ENCODE assay signal across 8 cellular contexts in genomic region chr3:11720220-11721113, GRCh38.
A peak's percentile ranks its signal among the peaks of the same experiment; 100 is the strongest.
DNase-seq lines count a peak whose midpoint lies in the region; ATAC-seq lines count a peak whose summit lies in the region.

No MANE protein-coding gene starts in this region.

- DNase-seq in G401 (ENCODE audit: low spot score) (peak; percentile 86), NCI-H2227 (lab: John Stamatoyannopoulos, UW; ENCODE audit: unreplicated experiment) (peak; percentile 79), dedifferentiated amniotic fluid mesenchymal stem cell (ENCODE audit: extremely low spot score) (peak; percentile 87), left colon (peak; percentile 80 to 87)
- peak; percentile 62 for DNase-seq in activated CD4-positive, alpha-beta T cell treated with anti-CD3 and anti-CD28 coated beads for 48 hours
- peak; percentile 62 for DNase-seq in stimulated activated CD4-positive, alpha-beta T cell treated with anti-CD3 and anti-CD28 coated beads, Interleukin-15, amount 100 ng/mL, for 24 hours

- in situ Hi-C loops in G401 (cut with HindIII; ENCODE audit: low sequenced_read_pairs) = no loop called here

- ATAC-seq in HG02571 (IDR thresholded peaks at IDR 0.05; ENCODE audit: unreplicated experiment) (peak; percentile 29), left colon (peak; percentile 72), GM18873 (IDR thresholded peaks at IDR 0.05; ENCODE audit: low FRiP score, unreplicated experiment) (no peak)

- intact Hi-C loops in left colon (cut with DNase I, micrococcal nuclease) = no loop called here
